10 cellular contexts compared by ENCODE assay signal in the genomic region with DNA sequence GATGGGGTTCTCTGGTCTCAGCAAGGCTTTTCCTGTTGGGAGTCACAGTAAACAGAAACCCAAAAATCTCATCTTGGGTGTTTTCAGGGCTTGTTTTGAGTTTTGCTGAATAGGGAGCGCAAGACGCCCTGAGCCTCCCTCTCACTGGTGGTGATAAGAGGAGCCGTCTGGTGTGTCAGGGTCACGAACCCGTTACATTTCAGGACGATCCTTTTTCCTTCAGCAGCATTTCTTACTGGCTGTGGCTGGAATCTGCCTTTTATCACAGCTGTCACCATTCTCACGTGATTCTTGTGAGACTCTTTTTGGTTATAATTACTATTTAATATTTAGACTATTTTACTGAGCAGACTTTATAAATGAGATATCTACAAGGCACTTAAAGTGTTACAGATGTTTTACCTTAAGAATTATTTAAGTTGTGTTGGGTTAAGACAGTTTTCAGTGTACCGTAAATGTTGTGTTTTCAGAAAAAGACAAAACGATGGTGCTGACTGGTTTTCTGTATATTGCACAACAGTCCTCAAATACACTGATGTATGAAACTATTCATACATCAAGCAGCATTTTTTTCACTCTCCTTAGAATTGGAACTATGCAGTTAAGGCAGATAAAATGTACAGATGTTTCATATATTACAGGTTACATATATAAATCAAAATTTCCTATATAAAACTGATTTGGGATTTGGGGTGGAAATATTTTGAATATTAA. TPM values are rescaled to one million over a fixed set of nuclear protein-coding genes. Genes with fewer than 3 reads are reported as not detected.
DNase-seq lines count a peak whose midpoint lies in the region; ATAC-seq, FAIRE-seq and TF ChIP-seq lines count a peak whose summit lies in the region.
"Had no signal": no experiment of that assay in that cellular context is flagged by ENCODE, and none has a peak within 500 bp of the region (broad histone marks: within the 10 kb centered on the region; RNA-seq: fewer than 3 reads in every experiment).

No MANE protein-coding gene starts in this region.

- H3K27ac ChIP-seq in A549 (peak overlapping the region; percentile 38 to 60; a peak in 4 of 6 replicates), caudate nucleus (ENCODE audit: low read depth, low read length) (peak overlapping the region; percentile 56), mucosa of rectum (ENCODE audit: low read depth in 2 of 2, low read length in 2 of 2) (peak overlapping the region; percentile 23 to 29)

- H3K27me3 ChIP-seq in mucosa of rectum (ENCODE audit: control insufficient read depth in 2 of 2, insufficient read depth in 2 of 2, low read length in 2 of 2): no peaks in the 10 kb centered on the region
- H3K27me3 ChIP-seq: MG63 had no signal

- TF ChIP-seq CTCF in A549 (IDR thresholded peaks at IDR 0.05): no peak

- TF ChIP-seq RAD21 in A549 (conservative IDR thresholded peaks at IDR 0.05 in 1 of 2, IDR thresholded peaks at IDR 0.05 in 1 of 2): no peak

- CTCF ChIA-PET in A549 (lab: Yijun Ruan, JAX): interaction anchor here (0.5 to 7.1 kb wide), 39 partner anchors 9 to 562 kb away, joined by 3 to 117 read pairs (median 4); partner anchors contain the start of gene SUN1

- H3K4me3 ChIP-seq in A549 (no peak overlapping the region), mucosa of rectum (ENCODE audit: low read length in 2 of 2) (no peak overlapping the region)
- H3K4me3 ChIP-seq: MG63 had no signal

- POLR2A ChIA-PET in A549 (lab: Yijun Ruan, JAX): interaction anchor here (1.4 kb wide), 1 partner anchor 38 kb away, joined by 4 read pairs; no protein-coding TSS in a partner anchor

- H3K9me3 ChIP-seq in A549: no peaks in the 10 kb centered on the region
- no peaks in the 10 kb centered on the region for H3K9me3 ChIP-seq in mucosa of rectum (ENCODE audit: control insufficient read depth in 2 of 2, low read length in 2 of 2)
- H3K9me3 ChIP-seq: MG63 had no signal

- no peak for ATAC-seq in A549
- ATAC-seq in GM18870 (IDR thresholded peaks at IDR 0.05; ENCODE audit: unreplicated experiment): no peak

- DNase-seq in A549 (ENCODE audit: low read depth in 1 of 2, low spot score in 1 of 2): no peak
- DNase-seq in NAMALWA (ENCODE audit: low spot score): peak; percentile 33
- no peak for DNase-seq in caudate nucleus (lab: John Stamatoyannopoulos, UW)
- DNase-seq in NCI-H345 treated with DMSO at 0.1 percent for 48 hours (lab: John Stamatoyannopoulos, UW; ENCODE audit: unreplicated experiment): no peak
- DNase-seq in RKO (ENCODE audit: low spot score): no peak
- no peak for DNase-seq in activated CD8-positive, alpha-beta memory T cell treated with anti-CD3 and anti-CD28 coated beads, Interleukin-2, amount 50 U/mL, for 4 hours

- H3K9ac ChIP-seq in mucosa of rectum (ENCODE audit: low read depth in 1 of 2, low read length in 2 of 2): no peak overlapping the region

- H3K4me2 ChIP-seq in A549: no peak overlapping the region

- FAIRE-seq in A549 (lab: Jason Lieb, UNC): no peak
- FAIRE-seq: RCC 7860 had no signal

- H3K4me1 ChIP-seq in A549 (peaks cover 22% of the 10 kb centered on the region), mucosa of rectum (ENCODE audit: control insufficient read depth in 2 of 2, insufficient read depth in 2 of 2, low read length in 2 of 2) (peaks cover 12 to 13% of the 10 kb centered on the region in 2 donors)

- 91% methylated on average over 9 of the region's 9 CpGs for WGBS in A549 (ENCODE audit: missing lambda C conversion rate)

- TF ChIP-seq EP300 in A549 (IDR thresholded peaks at IDR 0.05): no peak

- peaks cover 26 to 29% of the 10 kb centered on the region in 2 donors for H3K36me3 ChIP-seq in mucosa of rectum (ENCODE audit: control insufficient read depth in 2 of 2, insufficient read depth in 2 of 2, low read length in 2 of 2)

- no peak for TF ChIP-seq POLR2A in A549 (IDR thresholded peaks at IDR 0.05; ENCODE audit: low read length)

TF ChIP-seq in A549, 52 proteins besides CTCF, POLR2A, EP300 and RAD21:
- TF ChIP-seq CEBPB (IDR thresholded peaks at IDR 0.05) (peak in 1 of 2 experiments; percentile 26; a peak in 1 of 4 replicates), ZC3H11A (IDR thresholded peaks at IDR 0.05) (no peak)

RNA-seq across cellular contexts. Expression of gene GET4, which starts 2.2 kb away (rescaled TPM):
- 21.5 and 26.1 TPM in 2 replicates for polyA plus RNA-seq in A549 (2011; rRNA removed)
- 58.0 and 75.8 TPM in 2 replicates for polyA plus RNA-seq in A549 (2012; cell fraction: cytosol; rRNA removed)
- 169 and 176 TPM in 2 replicates for polyA plus RNA-seq in A549 (2012; cell fraction: nucleus; rRNA removed)
- polyA plus RNA-seq in A549 (2017; fragmentation: RNase III; extraction: RNeasy Plus Mini Kit Qiagen cat#74134 plus additional on column Dnase treatment): 35.4 to 37.0 TPM (median 36.0 TPM) in 3 replicates
- 19.3 and 22.8 TPM in 2 replicates for polyA minus RNA-seq in A549 (2011; rRNA and poly(A)+ RNA removed)

RNA-seq across cellular contexts. Expression of gene SUN1, which starts 41.9 kb away (rescaled TPM):
- 129 and 130 TPM in 2 replicates for polyA plus RNA-seq in A549 (2011; rRNA removed)
- 121 and 125 TPM in 2 replicates for polyA plus RNA-seq in A549 (2012; cell fraction: cytosol; rRNA removed)
- polyA plus RNA-seq in A549 (2012; cell fraction: nucleus; rRNA removed): 695 and 869 TPM in 2 replicates
- polyA plus RNA-seq in A549 (2017; fragmentation: RNase III; extraction: RNeasy Plus Mini Kit Qiagen cat#74134 plus additional on column Dnase treatment): 55.5 to 60.7 TPM (median 57.5 TPM) in 3 replicates
- 108 and 152 TPM in 2 replicates for polyA minus RNA-seq in A549 (2011; rRNA and poly(A)+ RNA removed)
